8 cellular contexts compared by ENCODE assay signal in genomic region chr3:121660356-121661171, GRCh38. TPM values are rescaled to one million over a fixed set of nuclear protein-coding genes. Genes with fewer than 3 reads are reported as not detected.
DNase-seq lines count a peak whose midpoint lies in the region; ATAC-seq and TF ChIP-seq lines count a peak whose summit lies in the region.

TSS of gene HCLS1 (minus strand) at chr3:121660903. CDS start at chr3:121658347, 2,556 bp downstream.

- POLR2A ChIA-PET in GM10248 (lab: Yijun Ruan, JAX) = interaction anchor here (0.7 to 0.9 kb wide), 3 partner anchors 21 to 1916 kb away, joined by 3 read pairs; no protein-coding TSS in a partner anchor

- no peaks in the 10 kb centered on the region for H3K27me3 ChIP-seq in gastroesophageal sphincter

- 77 to 98% methylated on average over 7 to 8 of the region's 9 CpGs for WGBS in gastroesophageal sphincter (ENCODE audit: low coverage in 1 of 2), 2 donors

- H3K27ac ChIP-seq in gastroesophageal sphincter = peak within 1 kb of the TSS in 3 of 4 donors; percentile 50 to 63 (median 54)

- ATAC-seq in GM21786 (IDR thresholded peaks at IDR 0.05; ENCODE audit: unreplicated experiment) (peak; percentile 85), gastroesophageal sphincter (peak; percentile 25)

- CTCF ChIA-PET in GM10248 (lab: Yijun Ruan, JAX) = interaction anchor here (1.2 to 3.3 kb wide), 3 partner anchors 10 to 114 kb away, joined by 3 to 12 read pairs (median 4); no protein-coding TSS in a partner anchor

- peaks cover 4 to 33% of the 10 kb centered on the region in 2 donors for H3K36me3 ChIP-seq in gastroesophageal sphincter

- no peak for TF ChIP-seq EP300 in gastroesophageal sphincter (IDR thresholded peaks at IDR 0.05)

- peak within 1 kb of the TSS in 1 of 2 donors; percentile 32 for H3K4me3 ChIP-seq in gastroesophageal sphincter

- DNase-seq in GM10248 (ENCODE audit: extremely low spot score) = peak; percentile 77
- DNase-seq in NAMALWA (ENCODE audit: low spot score) = peak; percentile 93
- peak; percentile 57 for DNase-seq in activated T-cell treated with anti-CD3 and anti-CD28 coated beads for 4 hours
- peak; percentile 57 for DNase-seq in stimulated activated CD4-positive, alpha-beta T cell treated with anti-CD3 and anti-CD28 coated beads, Interleukin-12 subunit alpha, Interleukin-12 subunit beta, amount 100 ng/mL, for 4 hours
- DNase-seq in H4 (ENCODE audit: low spot score) = no peak
- DNase-seq in putamen (ENCODE audit: low spot score) = no peak

- TF ChIP-seq POLR2A in gastroesophageal sphincter (IDR thresholded peaks at IDR 0.05) = peak; percentile 24 to 48

- TF ChIP-seq CTCF in GM10248 (IDR thresholded peaks at IDR 0.05; ENCODE audit: control extremely low read depth, extremely low read depth, low read depth, missing control alignments) (no peak), gastroesophageal sphincter (IDR thresholded peaks at IDR 0.05) (no peak)

- no peaks in the 10 kb centered on the region for H3K9me3 ChIP-seq in gastroesophageal sphincter

- H3K4me1 ChIP-seq in gastroesophageal sphincter = peaks cover 0 to 2% (median 0%) of the 10 kb centered on the region in 3 donors

RNA-seq across cellular contexts. Expression of gene HCLS1, which starts in this region (rescaled TPM):
- 10 to 100 TPM; 21.8 to 68.1 (median 28.9) TPM for total RNA-seq in gastroesophageal sphincter
- total RNA-seq in H4 (2014; rRNA removed; shearing (Covaris generic)) = 0.08 TPM in 1 of 2 replicates, not detected in the other

Comparison
In these comparisons a context has a peak if more than half of its experiments do, and no peak if none do; other contexts are left out.
1. RNA of gene HCLS1 (total RNA-seq): 21.8 to 68.1 TPM in gastroesophageal sphincter; 0.08 TPM in H4; every median in the first group is over 10 times any median in the second.
2. DNase-seq: peak in GM10248 (single experiment), NAMALWA (single experiment), activated T-cell treated with anti-CD3 and anti-CD28 coated beads for 4 hours (single experiment) and stimulated activated CD4-positive, alpha-beta T cell treated with anti-CD3 and anti-CD28 coated beads, Interleukin-12 subunit alpha, Interleukin-12 subunit beta, amount 100 ng/mL, for 4 hours (single experiment); none in H4 (single experiment) and putamen (single experiment).